ENCODE assay signal across 13 cellular contexts in genomic region chr2:70127920-70128444, GRCh38. TPM values are rescaled to one million over a fixed set of nuclear protein-coding genes. Genes with fewer than 3 reads are reported as not detected.
DNase-seq lines count a peak whose midpoint lies in the region; ATAC-seq and TF ChIP-seq lines count a peak whose summit lies in the region.
"Had no signal": no experiment of that assay in that cellular context is flagged by ENCODE, and none has a peak within 500 bp of the region (broad histone marks: within the 10 kb centered on the region; RNA-seq: fewer than 3 reads in every experiment).

No MANE protein-coding gene starts in this region.

- TF ChIP-seq CTCF in neutrophil (IDR thresholded peaks at IDR 0.05) (no peak), GM10266 (IDR thresholded peaks at IDR 0.05; ENCODE audit: control insufficient read depth, insufficient read depth, low read depth, missing control alignments) (no peak)

- H3K27ac ChIP-seq in KOPT-K1 (ENCODE audit: low read depth, low read length, poor library complexity, severe bottlenecking) (peak overlapping the region; percentile 92), neutrophil (peak overlapping the region; percentile 62)
- H3K27ac ChIP-seq: colonic mucosa had no signal

- H3K36me3 ChIP-seq in KOPT-K1 (ENCODE audit: insufficient read depth, low read length), result no peaks in the 10 kb centered on the region
- H3K36me3 ChIP-seq in neutrophil, result no peaks in the 10 kb centered on the region
- H3K36me3 ChIP-seq: colonic mucosa had no signal

- H3K27me3 Mint-ChIP-seq in activated CD4-positive, alpha-beta T cell treated with anti-CD3 and anti-CD28 coated beads, Interleukin-2, amount 10 ng/mL, durations not matched to agents 7 days and 5 days, result no peaks in the 10 kb centered on the region
- H3K27me3 Mint-ChIP-seq in activated CD8-positive, alpha-beta T cell treated with anti-CD3 and anti-CD28 coated beads, Interleukin-2, amount 10 ng/mL, durations not matched to agents 7 days and 5 days (ENCODE audit: low read depth), result no peaks in the 10 kb centered on the region

- H3K27me3 ChIP-seq in neutrophil, result no peaks in the 10 kb centered on the region
- H3K27me3 ChIP-seq: colonic mucosa had no signal

- CTCF ChIA-PET in activated CD4-positive, alpha-beta T cell treated with anti-CD3 and anti-CD28 coated beads, Interleukin-2, amount 10 ng/mL, durations not matched to agents 7 days and 5 days (lab: Charles Lee), result interaction anchor here (0.9 to 2.6 kb wide), 4 partner anchors 10 to 15 kb away, joined by 3 to 10 read pairs (median 4); no protein-coding TSS in a partner anchor
- CTCF ChIA-PET in activated CD8-positive, alpha-beta T cell treated with anti-CD3 and anti-CD28 coated beads, Interleukin-2, amount 10 ng/mL, durations not matched to agents 7 days and 5 days (lab: Charles Lee), result interaction anchor here (0.6 to 2.1 kb wide), 5 partner anchors 8 to 213 kb away, joined by 3 to 6 read pairs (median 3); partner anchors contain the start of gene MXD1

- H3K9me3 ChIP-seq in KOPT-K1 (ENCODE audit: insufficient read depth, low read length, poor library complexity, severe bottlenecking) (no peaks in the 10 kb centered on the region), neutrophil (no peaks in the 10 kb centered on the region)
- H3K9me3 ChIP-seq: colonic mucosa had no signal

- H3K4me1 ChIP-seq in neutrophil (ENCODE audit: control insufficient read depth in 1 of 2, insufficient read depth in 1 of 2, low read depth in 1 of 2, low read length in 1 of 2), result peaks cover 53 to 59% of the 10 kb centered on the region in 2 experiments

- ATAC-seq in activated CD8-positive, alpha-beta T cell treated with anti-CD3 and anti-CD28 coated beads, Interleukin-2, amount 10 ng/mL, durations not matched to agents 7 days and 5 days, result no peak
- no peak for ATAC-seq in HG03280 (IDR thresholded peaks at IDR 0.05; ENCODE audit: unreplicated experiment)
- ATAC-seq: activated CD4-positive, CD25-positive, alpha-beta regulatory T cell treated with anti-CD3 and anti-CD28 coated beads, Interleukin-2, amount 50 U/mL, for 24 hours had no signal

- peaks cover 6% of the 10 kb centered on the region for H3K36me3 Mint-ChIP-seq in activated CD4-positive, alpha-beta T cell treated with anti-CD3 and anti-CD28 coated beads, Interleukin-2, amount 10 ng/mL, durations not matched to agents 7 days and 5 days (ENCODE audit: low read depth)
- peaks cover 7% of the 10 kb centered on the region for H3K36me3 Mint-ChIP-seq in activated CD8-positive, alpha-beta T cell treated with anti-CD3 and anti-CD28 coated beads, Interleukin-2, amount 10 ng/mL, durations not matched to agents 7 days and 5 days (ENCODE audit: low read depth)

- H3K9me3 Mint-ChIP-seq in activated CD4-positive, alpha-beta T cell treated with anti-CD3 and anti-CD28 coated beads, Interleukin-2, amount 10 ng/mL, durations not matched to agents 7 days and 5 days, result no peaks in the 10 kb centered on the region
- no peaks in the 10 kb centered on the region for H3K9me3 Mint-ChIP-seq in activated CD8-positive, alpha-beta T cell treated with anti-CD3 and anti-CD28 coated beads, Interleukin-2, amount 10 ng/mL, durations not matched to agents 7 days and 5 days (ENCODE audit: insufficient read depth)
- H3K9me3 Mint-ChIP-seq: HFFc6 had no signal

- no peak for DNase-seq in activated CD4-positive, alpha-beta T cell treated with anti-CD3 and anti-CD28 coated beads, Interleukin-2, amount 10 ng/mL, durations not matched to agents 7 days and 5 days
- DNase-seq in activated CD4-positive, alpha-beta T cell treated with anti-CD3 and anti-CD28 coated beads, Interleukin-2, amount 50 U/mL, for 48 hours, result no peak
- DNase-seq in activated CD8-positive, alpha-beta T cell treated with anti-CD3 and anti-CD28 coated beads, Interleukin-2, amount 10 ng/mL, durations not matched to agents 7 days and 5 days, result no peak
- DNase-seq in GM10266 (ENCODE audit: extremely low spot score), result no peak
- no peak for DNase-seq in NCI-H2029 (lab: John Stamatoyannopoulos, UW)
- DNase-seq: colonic mucosa, DMS79, HFFc6, NCI-H226 had no signal

- H3K27ac Mint-ChIP-seq in activated CD4-positive, alpha-beta T cell treated with anti-CD3 and anti-CD28 coated beads, Interleukin-2, amount 10 ng/mL, durations not matched to agents 7 days and 5 days, result peak overlapping the region; percentile 81
- peak overlapping the region; percentile 16 for H3K27ac Mint-ChIP-seq in activated CD8-positive, alpha-beta T cell treated with anti-CD3 and anti-CD28 coated beads, Interleukin-2, amount 10 ng/mL, durations not matched to agents 7 days and 5 days
- H3K27ac Mint-ChIP-seq: HFFc6 had no signal

- H3K4me3 ChIP-seq in neutrophil (ENCODE audit: low read depth in 1 of 2, low read length in 1 of 2), result no peak overlapping the region
- H3K4me3 ChIP-seq: colonic mucosa had no signal

- H3K4me1 Mint-ChIP-seq in activated CD4-positive, alpha-beta T cell treated with anti-CD3 and anti-CD28 coated beads, Interleukin-2, amount 10 ng/mL, durations not matched to agents 7 days and 5 days, result peaks cover 80% of the 10 kb centered on the region
- H3K4me1 Mint-ChIP-seq in activated CD8-positive, alpha-beta T cell treated with anti-CD3 and anti-CD28 coated beads, Interleukin-2, amount 10 ng/mL, durations not matched to agents 7 days and 5 days (ENCODE audit: low read depth), result peaks cover 78% of the 10 kb centered on the region

- POLR2A ChIA-PET in activated CD4-positive, alpha-beta T cell treated with anti-CD3 and anti-CD28 coated beads, Interleukin-2, amount 10 ng/mL, durations not matched to agents 7 days and 5 days (lab: Charles Lee), result interaction anchor here (0.6 kb wide), 2 partner anchors 195 to 1397 kb away, joined by 3 read pairs; no protein-coding TSS in a partner anchor
- POLR2A ChIA-PET in activated CD8-positive, alpha-beta T cell treated with anti-CD3 and anti-CD28 coated beads, Interleukin-2, amount 10 ng/mL, durations not matched to agents 7 days and 5 days (lab: Charles Lee), result interaction anchor here (0.7 to 4.8 kb wide), 3 partner anchors 10 to 41 kb away, joined by 3 to 84 read pairs (median 12); partner anchors contain the start of gene PCBP1

- H3K4me3 Mint-ChIP-seq in activated CD4-positive, alpha-beta T cell treated with anti-CD3 and anti-CD28 coated beads, Interleukin-2, amount 10 ng/mL, durations not matched to agents 7 days and 5 days, result no peak overlapping the region
- no peak overlapping the region for H3K4me3 Mint-ChIP-seq in activated CD8-positive, alpha-beta T cell treated with anti-CD3 and anti-CD28 coated beads, Interleukin-2, amount 10 ng/mL, durations not matched to agents 7 days and 5 days
- H3K4me3 Mint-ChIP-seq: HFFc6 had no signal

RNA-seq across cellular contexts. Expression of gene PCBP1, which starts 40.7 kb away (rescaled TPM):
- 100 to 1,000 TPM; 527 to 544 TPM for total RNA-seq in activated CD4-positive, alpha-beta T cell treated with anti-CD3 and anti-CD28 coated beads, Interleukin-2, amount 10 ng/mL, durations not matched to agents 7 days and 5 days
- 100 to 1,000 TPM; 516 to 518 TPM for total RNA-seq in activated CD8-positive, alpha-beta T cell treated with anti-CD3 and anti-CD28 coated beads, Interleukin-2, amount 10 ng/mL, durations not matched to agents 7 days and 5 days
